Comparison of ENCODE assay signal across 11 cellular contexts in genomic region chr22:23113067-23113846, GRCh38.
DNase-seq lines count a peak whose midpoint lies in the region; TF ChIP-seq lines count a peak whose summit lies in the region.
"Had no signal": no experiment of that assay in that cellular context is flagged by ENCODE, and none has a peak within 500 bp of the region (broad histone marks: within the 10 kb centered on the region; RNA-seq: fewer than 3 reads in every experiment).

No MANE protein-coding gene starts in this region.

- TF ChIP-seq CTCF in cardiac fibroblast (IDR thresholded peaks at IDR 0.05; ENCODE audit: low read depth, low read length): no peak

- DNase-seq in DMS 273 (lab: John Stamatoyannopoulos, UW; ENCODE audit: unreplicated experiment) (peak; percentile 94), NCI-H1694 (lab: John Stamatoyannopoulos, UW) (peak; percentile 78), cardiac fibroblast (ENCODE audit: low read depth in 2 of 2) (peak; percentile 46 to 49), middle frontal gyrus (ENCODE audit: extremely low spot score, low spot score) (peak; percentile 34), NCI-H1048 (lab: John Stamatoyannopoulos, UW) (no peak), foreskin melanocyte (no peak), NCI-H146 treated with DMSO at 0.1 percent for 48 hours (lab: John Stamatoyannopoulos, UW; ENCODE audit: unreplicated experiment) (no peak), OCI-M1 (lab: John Stamatoyannopoulos, UW) (no peak)
- DNase-seq: H9, right lobe of liver, T-helper 9 cell had no signal

- H3K4me3 ChIP-seq in cardiac fibroblast (replicated peaks in 1 of 2; ENCODE audit: low read depth in 2 of 2, low read length in 2 of 2): no peak overlapping the region
- H3K4me3 ChIP-seq: right lobe of liver had no signal

Comparison
In these comparisons a context has a peak if more than half of its experiments do, and no peak if none do; other contexts are left out.
1. DNase-seq: peak in DMS 273 (single experiment), NCI-H1694 (single experiment), cardiac fibroblast (2 of 2) and middle frontal gyrus (single experiment); none in NCI-H1048 (single experiment), foreskin melanocyte (single experiment), NCI-H146 treated with DMSO at 0.1 percent for 48 hours (single experiment) and OCI-M1 (single experiment).